Comparison of ENCODE assay signal across 14 cellular contexts in genomic region chr7:50329775-50330174, GRCh38. TPM values are rescaled to one million over a fixed set of nuclear protein-coding genes. Genes with fewer than 3 reads are reported as not detected.
A peak's percentile ranks its signal among the peaks of the same experiment; 100 is the strongest.
DNase-seq lines count a peak whose midpoint lies in the region; ATAC-seq and TF ChIP-seq lines count a peak whose summit lies in the region.
"Had no signal": no experiment of that assay in that cellular context is flagged by ENCODE, and none has a peak within 500 bp of the region (broad histone marks: within the 10 kb centered on the region; RNA-seq: fewer than 3 reads in every experiment).

No MANE protein-coding gene starts in this region.

- H3K36me3 Mint-ChIP-seq in activated T-cell treated with anti-CD3 and anti-CD28 coated beads, Interleukin-2, amount 50 U/mL, for 24 hours (ENCODE audit: low read depth), result no peaks in the 10 kb centered on the region

- no peaks in the 10 kb centered on the region for H3K9me2 ChIP-seq in OCI-LY1 (ENCODE audit: low read depth, low read length)

- H3K36me3 ChIP-seq in OCI-LY1 (ENCODE audit: insufficient read depth, low read length) (peaks cover 96% of the 10 kb centered on the region), spleen (peaks cover 0 to 85% (median 16%) of the 10 kb centered on the region in 6 donors)
- H3K36me3 ChIP-seq: cardiac muscle cell, SJCRH30 had no signal

- H3K4me2 ChIP-seq in OCI-LY1 (ENCODE audit: low read length), result peak overlapping the region; percentile 50; the same call in 1 of the 2 replicates

- ATAC-seq in GM21723 (IDR thresholded peaks at IDR 0.05; ENCODE audit: unreplicated experiment), result peak; percentile 22

- H3K9me3 ChIP-seq in OCI-LY1 (ENCODE audit: low read length), result no peaks in the 10 kb centered on the region
- H3K9me3 ChIP-seq in spleen, result no peaks in the 10 kb centered on the region

- H3K9ac ChIP-seq in OCI-LY1 (ENCODE audit: low read length), result no peak overlapping the region

- DNase-seq in activated T-cell treated with anti-CD3 and anti-CD28 coated beads, Interleukin-2, amount 50 U/mL, for 1 hour, result peak; percentile 32
- no peak for DNase-seq in activated T-cell treated with anti-CD3 and anti-CD28 coated beads, Interleukin-2, amount 50 U/mL, for 24 hours
- DNase-seq in spleen, result no peak
- DNase-seq in kidney tubule cell (ENCODE audit: low spot score), result no peak
- DNase-seq in dermis blood vessel endothelial cell, result no peak
- DNase-seq in activated CD4-positive, alpha-beta T cell treated with anti-CD3 and anti-CD28 coated beads for 1 hour, result no peak
- DNase-seq: NCI-H1105 treated with DMSO at 0.1 percent for 48 hours, NCI-H524 treated with DMSO at 0.1 percent for 48 hours, SJCRH30 had no signal

- H3K9me3 Mint-ChIP-seq in activated T-cell treated with anti-CD3 and anti-CD28 coated beads, Interleukin-2, amount 50 U/mL, for 24 hours, result no peaks in the 10 kb centered on the region

- H3F3A ChIP-seq in OCI-LY1 (ENCODE audit: insufficient read depth, low read length), result peaks cover 31% of the 10 kb centered on the region

- no peak for TF ChIP-seq CTCF in OCI-LY1 (IDR thresholded peaks at IDR 0.05; ENCODE audit: low read length)
- TF ChIP-seq CTCF in spleen (IDR thresholded peaks at IDR 0.05 in 8 of 11, conservative IDR thresholded peaks at IDR 0.05 in 3 of 11), result no peak

- H3K27ac ChIP-seq in OCI-LY1 (ENCODE audit: low read depth, low read length, poor library complexity, severe bottlenecking), result peak overlapping the region; percentile 83
- H3K27ac ChIP-seq in spleen, result peak overlapping the region; percentile 69 to 92 (median 82)
- H3K27ac ChIP-seq: cardiac muscle cell, SJCRH30, VCaP had no signal

- H4K20me1 ChIP-seq in OCI-LY1 (ENCODE audit: insufficient read depth, low read length), result no peaks in the 10 kb centered on the region

- peaks cover 36% of the 10 kb centered on the region for H3K79me2 ChIP-seq in OCI-LY1 (ENCODE audit: insufficient read depth, low read length)

- no peaks in the 10 kb centered on the region for H3K27me3 ChIP-seq in OCI-LY1 (ENCODE audit: insufficient read depth, low read length)
- H3K27me3 ChIP-seq in spleen (replicated peaks in 1 of 7), result no peaks in the 10 kb centered on the region
- H3K27me3 ChIP-seq: cardiac muscle cell had no signal

- intact Hi-C loops in spleen (cut with DNase I; ENCODE audit: low total_unique reads), result no loop called here

- H3K4me1 Mint-ChIP-seq in activated T-cell treated with anti-CD3 and anti-CD28 coated beads, Interleukin-2, amount 50 U/mL, for 24 hours (ENCODE audit: low read depth), result peaks cover 36% of the 10 kb centered on the region

- H3K4me1 ChIP-seq in OCI-LY1 (ENCODE audit: insufficient read depth, low read length, severe bottlenecking) (peaks cover 100% of the 10 kb centered on the region), spleen (peaks cover 51 to 100% (median 77%) of the 10 kb centered on the region in 6 donors)
- H3K4me1 ChIP-seq: SJCRH30 had no signal

- 52 to 63% (median 56%) methylated on average over 9 of the region's 9 CpGs for WGBS in spleen, 5 donors

- no peak overlapping the region for H3K27ac Mint-ChIP-seq in activated T-cell treated with anti-CD3 and anti-CD28 coated beads, Interleukin-2, amount 50 U/mL, for 24 hours

- H3K4me3 ChIP-seq in OCI-LY1 (ENCODE audit: low read depth, low read length, poor library complexity, severe bottlenecking) (no peak overlapping the region), spleen (peak overlapping the region in 1 of 8 donors; percentile 15)
- H3K4me3 ChIP-seq: cardiac muscle cell, SJCRH30 had no signal

- no peaks in the 10 kb centered on the region for H3K27me3 Mint-ChIP-seq in activated T-cell treated with anti-CD3 and anti-CD28 coated beads, Interleukin-2, amount 50 U/mL, for 24 hours

- no peak overlapping the region for H2AFZ ChIP-seq in OCI-LY1 (ENCODE audit: low read length)

- no peak overlapping the region for H3K4me3 Mint-ChIP-seq in activated T-cell treated with anti-CD3 and anti-CD28 coated beads, Interleukin-2, amount 50 U/mL, for 24 hours

- no peak for TF ChIP-seq POLR2A in spleen (IDR thresholded peaks at IDR 0.05)

RNA-seq across cellular contexts. Expression of gene IKZF1, which starts 25.3 kb away (rescaled TPM):
- total RNA-seq in spleen, result 100 to 1,000 TPM; 212 to 389 (median 260) TPM
- 10 to 100 TPM; 36.4 to 39.2 (median 37.9) TPM for polyA plus RNA-seq in spleen
- total RNA-seq in dermis blood vessel endothelial cell, result 0.17 TPM in 1 of 2 replicates, not detected in the other
- total RNA-seq: osteocyte, SJCRH30 had no signal
- polyA plus RNA-seq: cardiac muscle cell had no signal

Comparison
In these comparisons a context has a peak if more than half of its experiments do, and no peak if none do; other contexts are left out.
1. RNA of gene IKZF1, which starts 25.3 kb away (total RNA-seq): 212 to 389 TPM in spleen; 0.17 TPM in dermis blood vessel endothelial cell; every median in the first group is over 100 times any median in the second.